ENCODE assay signal across 28 cellular contexts in the genomic region with DNA sequence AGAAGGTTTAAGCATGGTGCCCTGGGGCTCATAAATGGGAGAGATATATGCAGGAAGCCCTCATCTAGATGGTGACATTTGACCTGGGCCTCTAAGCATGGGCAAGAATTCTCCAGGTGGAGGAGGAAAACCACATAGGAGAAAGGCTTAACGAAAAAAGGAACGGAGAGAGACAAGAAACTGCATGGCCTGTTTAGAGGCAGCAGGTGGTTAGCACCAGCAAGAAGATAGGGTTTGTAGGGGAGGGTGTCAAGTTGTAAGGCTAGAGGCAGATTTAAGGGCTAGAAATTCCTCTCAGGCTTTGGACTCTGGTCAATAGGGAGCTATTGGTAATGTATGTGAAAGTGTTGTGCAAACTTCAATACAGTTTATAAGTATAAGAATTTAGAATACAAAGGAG. TPM values are rescaled to one million over a fixed set of nuclear protein-coding genes. Genes with fewer than 3 reads are reported as not detected.
DNase-seq lines count a peak whose midpoint lies in the region; ATAC-seq, FAIRE-seq and TF ChIP-seq lines count a peak whose summit lies in the region.
"Had no signal": no experiment of that assay in that cellular context is flagged by ENCODE, and none has a peak within 500 bp of the region (broad histone marks: within the 10 kb centered on the region; RNA-seq: fewer than 3 reads in every experiment).

No MANE protein-coding gene starts in this region.

- peaks cover 42% of the 10 kb centered on the region for H3K4me1 Mint-ChIP-seq in stimulated activated memory B cell treated with anti-CD40 and anti-IgM and Interleukin-4, amounts not matched to agents 10 μg/mL and 1 μg/mL and 100 μg/mL, for 72 hours

- CTCF ChIA-PET in OCI-LY7 (lab: Charles Lee; ENCODE audit: unreplicated experiment): no interaction called here

- no peaks in the 10 kb centered on the region for H3K9me2 ChIP-seq in OCI-LY7 (ENCODE audit: insufficient read depth, low read length)
- H3K9me2 ChIP-seq: SK-N-SH had no signal

- peak overlapping the region in 9 of 11 experiments; percentile 4 to 84 (median 75); a peak in 15 of 22 replicates for H3K4me2 ChIP-seq in BLaER1 treated with 17β-estradiol and CSF1 and Interleukin-3, amounts not matched to agents 10 nM and 100 nM
- peak overlapping the region; percentile 14; the same call in 1 of the 2 replicates for H3K4me2 ChIP-seq in OCI-LY7 (ENCODE audit: low read length)
- H3K4me2 ChIP-seq: GM23338, SK-N-SH had no signal

- FAIRE-seq in GM19239 (lab: Jason Lieb, UNC): peak; percentile 66
- FAIRE-seq: A204.1, RCC 7860 had no signal

- H3K9ac ChIP-seq in BLaER1 treated with 17β-estradiol and CSF1 and Interleukin-3, amounts not matched to agents 10 nM and 100 nM: no peak overlapping the region
- H3K9ac ChIP-seq: SK-N-SH had no signal

- WGBS in psoas muscle, 3 donors: 29 to 64% (median 31%) methylated on average over 2 of the region's 2 CpGs

- H4K20me1 ChIP-seq in BLaER1 treated with 17β-estradiol and CSF1 and Interleukin-3, amounts not matched to agents 10 nM and 100 nM: peaks cover 0 to 66% (median 0%) of the 10 kb centered on the region in 11 experiments; a peak in 6 of 22 replicates
- no peaks in the 10 kb centered on the region; the same call in 1 of the 2 replicates for H4K20me1 ChIP-seq in OCI-LY7 (ENCODE audit: insufficient read depth, low read length)

- BruUV-seq in OCI-LY7 (replicated peaks; lab: Mats Ljungman, UMichigan): no TSS peak

- peaks cover 0 to 75% (median 0%) of the 10 kb centered on the region in 11 experiments; a peak in 7 of 22 replicates for H3K27me3 ChIP-seq in BLaER1 treated with 17β-estradiol and CSF1 and Interleukin-3, amounts not matched to agents 10 nM and 100 nM
- no peaks in the 10 kb centered on the region for H3K27me3 ChIP-seq in psoas muscle (ENCODE audit: insufficient read depth in 3 of 3, low read length in 2 of 3)
- H3K27me3 ChIP-seq in WERI-Rb-1 (ENCODE audit: insufficient read depth, low read depth, severe bottlenecking): no peaks in the 10 kb centered on the region

- peaks cover 63 to 100% (median 93%) of the 10 kb centered on the region in 10 experiments for H3K4me1 ChIP-seq in BLaER1 treated with 17β-estradiol and CSF1 and Interleukin-3, amounts not matched to agents 10 nM and 100 nM
- H3K4me1 ChIP-seq in OCI-LY7 (ENCODE audit: insufficient read depth, low read length, poor library complexity, severe bottlenecking): peaks cover 74% of the 10 kb centered on the region
- H3K4me1 ChIP-seq in psoas muscle: peaks cover 37% of the 10 kb centered on the region

- no peaks in the 10 kb centered on the region for H3K9me3 Mint-ChIP-seq in stimulated activated memory B cell treated with anti-CD40 and anti-IgM and Interleukin-4, amounts not matched to agents 10 μg/mL and 1 μg/mL and 100 μg/mL, for 72 hours
- H3K9me3 Mint-ChIP-seq: CD8-positive, alpha-beta T cell; GM23338; H9; HFFc6 had no signal

- H3K36me3 ChIP-seq in BLaER1 treated with 17β-estradiol and CSF1 and Interleukin-3, amounts not matched to agents 10 nM and 100 nM: no peaks in the 10 kb centered on the region
- H3K36me3 ChIP-seq in OCI-LY7 (ENCODE audit: insufficient read depth, low read length) (no peaks in the 10 kb centered on the region), psoas muscle (ENCODE audit: insufficient read depth in 1 of 2, low read depth in 1 of 2) (no peaks in the 10 kb centered on the region), WERI-Rb-1 (no peaks in the 10 kb centered on the region)

- H3K27me3 Mint-ChIP-seq in stimulated activated memory B cell treated with anti-CD40 and anti-IgM and Interleukin-4, amounts not matched to agents 10 μg/mL and 1 μg/mL and 100 μg/mL, for 72 hours: no peaks in the 10 kb centered on the region

- intact Hi-C loops in OCI-LY7 (cut with micrococcal nuclease; ENCODE audit: unreplicated experiment): no loop called here
- intact Hi-C loops in psoas muscle (cut with DNase I): no loop called here

- no peak for TF ChIP-seq CTCF in OCI-LY7 (conservative IDR thresholded peaks at IDR 0.05; ENCODE audit: low read length)
- no peak for TF ChIP-seq CTCF in psoas muscle (IDR thresholded peaks at IDR 0.05)
- no peak for TF ChIP-seq CTCF in WERI-Rb-1 (IDR thresholded peaks at IDR 0.05; ENCODE audit: low read depth, low read length)

- no peaks in the 10 kb centered on the region for H3K79me2 ChIP-seq in OCI-LY7 (ENCODE audit: insufficient read depth, low read depth, low read length)

- H2AFZ ChIP-seq in OCI-LY7 (ENCODE audit: low read length): no peak overlapping the region
- H2AFZ ChIP-seq: GM23338 had no signal

- H3K36me3 Mint-ChIP-seq in stimulated activated memory B cell treated with anti-CD40 and anti-IgM and Interleukin-4, amounts not matched to agents 10 μg/mL and 1 μg/mL and 100 μg/mL, for 72 hours: no peaks in the 10 kb centered on the region
- H3K36me3 Mint-ChIP-seq: CD8-positive, alpha-beta T cell had no signal

- H3K4me3 ChIP-seq in BLaER1 treated with 17β-estradiol and CSF1 and Interleukin-3, amounts not matched to agents 10 nM and 100 nM: no peak overlapping the region
- H3K4me3 ChIP-seq in OCI-LY7 (ENCODE audit: low read depth, low read length, poor library complexity, severe bottlenecking) (no peak overlapping the region), psoas muscle (no peak overlapping the region), WERI-Rb-1 (ENCODE audit: low read depth, low read length) (no peak overlapping the region)
- H3K4me3 ChIP-seq: GM23338 had no signal

- H3K4me3 Mint-ChIP-seq in stimulated activated memory B cell treated with anti-CD40 and anti-IgM and Interleukin-4, amounts not matched to agents 10 μg/mL and 1 μg/mL and 100 μg/mL, for 72 hours: no peak overlapping the region
- H3K4me3 Mint-ChIP-seq: CD8-positive, alpha-beta T cell; GM23338; H9; HFFc6 had no signal

- POLR2A ChIA-PET in OCI-LY7 (lab: Charles Lee): interaction anchor here (0.6 to 2.8 kb wide), 4 partner anchors 13 to 194 kb away, joined by 3 to 8 read pairs (median 4); no protein-coding TSS in a partner anchor

- DNase-seq in GM19239 (ENCODE audit: insufficient read length, low spot score) (no peak), OCI-LY7 (ENCODE audit: low spot score) (peak; percentile 52), psoas muscle (no peak), WERI-Rb-1 (no peak)
- DNase-seq: AML-193; CD8-positive, alpha-beta T cell; DMS 273 treated with DMSO at 0.1 percent for 48 hours; DMS79; GF-D8; H9; HFFc6; Kasumi-1; NCI-H1694; NCI-H2029 treated with DMSO at 0.1 percent for 48 hours; NCI-H2227 treated with DMSO at 0.1 percent for 48 hours; NCI-H510A; NCI-H69; SK-N-SH; SW 1271; T-helper 2 cell had no signal

- no peaks in the 10 kb centered on the region for H3K9me3 ChIP-seq in BLaER1 treated with 17β-estradiol and CSF1 and Interleukin-3, amounts not matched to agents 10 nM and 100 nM (replicated peaks in 1 of 11)
- no peaks in the 10 kb centered on the region for H3K9me3 ChIP-seq in OCI-LY7 (ENCODE audit: low read length)
- H3K9me3 ChIP-seq in psoas muscle: no peaks in the 10 kb centered on the region
- H3K9me3 ChIP-seq in WERI-Rb-1 (ENCODE audit: severe bottlenecking): no peaks in the 10 kb centered on the region
- H3K9me3 ChIP-seq: SK-N-SH had no signal

- H3K27ac ChIP-seq in BLaER1 treated with 17β-estradiol and CSF1 and Interleukin-3, amounts not matched to agents 10 nM and 100 nM: no peak overlapping the region
- H3K27ac ChIP-seq in OCI-LY7 (ENCODE audit: low read depth, low read length, poor library complexity, severe bottlenecking) (no peak overlapping the region), psoas muscle (peak overlapping the region; percentile 51), WERI-Rb-1 (no peak overlapping the region)
- H3K27ac ChIP-seq: C4-2B, HL-60 had no signal

- ATAC-seq in psoas muscle: no peak
- ATAC-seq in HG03159 (IDR thresholded peaks at IDR 0.05; ENCODE audit: unreplicated experiment): no peak
- ATAC-seq in stimulated activated memory B cell treated with anti-CD40 and anti-IgM and Interleukin-4, amounts not matched to agents 10 μg/mL and 1 μg/mL and 100 μg/mL, for 72 hours: no peak
- ATAC-seq: CD8-positive, alpha-beta T cell; GM23338 had no signal

- H3K27ac Mint-ChIP-seq in stimulated activated memory B cell treated with anti-CD40 and anti-IgM and Interleukin-4, amounts not matched to agents 10 μg/mL and 1 μg/mL and 100 μg/mL, for 72 hours: no peak overlapping the region
- H3K27ac Mint-ChIP-seq: CD8-positive, alpha-beta T cell; GM23338; H9; HFFc6 had no signal

RNA-seq across cellular contexts. Expression of gene MAPKAPK2, which starts 8.2 kb away (rescaled TPM):
- 14.5 and 16.3 TPM in 2 replicates for total RNA-seq in OCI-LY7 (2014; rRNA removed; shearing (Covaris generic))
- 39.9 and 46.5 TPM in 2 replicates for total RNA-seq in OCI-LY7 (2022)
- 100 to 1,000 TPM in 3 of 4 donors, 10 to 100 TPM in 1; 89.4 to 198 (median 167) TPM for total RNA-seq in psoas muscle
- polyA plus RNA-seq in psoas muscle: 100 to 1,000 TPM; 108 to 191 (median 112) TPM

RNA-seq across cellular contexts. Expression of gene DYRK3, which starts 41.2 kb away (rescaled TPM):
- total RNA-seq in OCI-LY7 (2014; rRNA removed; shearing (Covaris generic)): 9.7 and 9.8 TPM in 2 replicates
- total RNA-seq in OCI-LY7 (2022) (9.4 and 10.9 TPM in 2 replicates), psoas muscle (1 to 10 TPM in 3 of 4 donors, under 1 TPM in 1; 0.57 to 2.0 (median 1.4) TPM)
- 1 to 10 TPM in 2 of 3 donors, under 1 TPM in 1; 0.25 to 1.2 (median 1.0) TPM for polyA plus RNA-seq in psoas muscle
